12 cellular contexts compared by ENCODE assay signal in the genomic region with DNA sequence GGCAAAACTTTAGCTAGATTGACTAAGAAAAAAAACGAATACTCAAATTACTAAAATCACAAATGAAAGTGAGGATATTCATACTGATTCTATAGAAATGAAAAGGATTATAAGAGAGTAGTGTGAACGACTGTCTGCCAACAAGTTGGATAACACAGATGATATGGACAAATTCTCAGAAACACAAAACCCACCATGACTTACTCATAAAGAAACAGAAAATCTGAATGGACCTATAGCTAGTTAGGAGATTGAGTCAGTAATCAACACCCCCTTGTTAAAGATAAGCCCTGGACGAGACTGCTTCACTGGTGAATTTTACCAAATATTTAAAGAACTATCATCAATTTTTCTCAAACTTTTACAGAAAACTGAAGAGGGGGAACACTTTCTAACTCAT.
DNase-seq lines count a peak whose midpoint lies in the region; ATAC-seq lines count a peak whose summit lies in the region.
"Had no signal": no experiment of that assay in that cellular context is flagged by ENCODE, and none has a peak within 500 bp of the region (broad histone marks: within the 10 kb centered on the region; RNA-seq: fewer than 3 reads in every experiment).

No MANE protein-coding gene starts in this region.

- no peak for DNase-seq in activated T-cell treated with anti-CD3 and anti-CD28 coated beads, Interleukin-2, amount 50 U/mL, for 24 hours
- no peak for DNase-seq in activated T-cell treated with anti-CD3 and anti-CD28 coated beads, Interleukin-2, amount 50 U/mL, for 48 hours
- no peak for DNase-seq in stimulated activated naive B cell treated with anti-CD40 and anti-IgM and Interleukin-4, amounts not matched to agents 10 μg/mL and 1 μg/mL and 100 μg/mL, for 72 hours
- DNase-seq in NCI-H1694 treated with DMSO at 0.1 percent for 48 hours (lab: John Stamatoyannopoulos, UW) = no peak
- DNase-seq in C1 segment of cervical spinal cord (lab: John Stamatoyannopoulos, UW) = no peak
- no peak for DNase-seq in mesenteric fat pad (ENCODE audit: low spot score)
- DNase-seq: DMS79, Karpas-422, NCI-H510A had no signal

- H3K4me1 Mint-ChIP-seq in activated T-cell treated with anti-CD3 and anti-CD28 coated beads, Interleukin-2, amount 50 U/mL, for 24 hours (ENCODE audit: low read depth) = peaks cover 11% of the 10 kb centered on the region
- H3K4me1 Mint-ChIP-seq in stimulated activated naive B cell treated with anti-CD40 and anti-IgM and Interleukin-4, amounts not matched to agents 10 μg/mL and 1 μg/mL and 100 μg/mL, for 72 hours = peaks cover 5 to 19% of the 10 kb centered on the region in 2 donors

- H3K9me3 Mint-ChIP-seq in activated T-cell treated with anti-CD3 and anti-CD28 coated beads, Interleukin-2, amount 50 U/mL, for 24 hours = peaks cover 16% of the 10 kb centered on the region
- H3K9me3 Mint-ChIP-seq in stimulated activated naive B cell treated with anti-CD40 and anti-IgM and Interleukin-4, amounts not matched to agents 10 μg/mL and 1 μg/mL and 100 μg/mL, for 72 hours = peaks cover 10 to 12% of the 10 kb centered on the region in 2 donors

- no peak overlapping the region for H3K4me3 Mint-ChIP-seq in activated T-cell treated with anti-CD3 and anti-CD28 coated beads, Interleukin-2, amount 50 U/mL, for 24 hours
- H3K4me3 Mint-ChIP-seq in stimulated activated naive B cell treated with anti-CD40 and anti-IgM and Interleukin-4, amounts not matched to agents 10 μg/mL and 1 μg/mL and 100 μg/mL, for 72 hours = peak overlapping the region in 1 of 2 donors; percentile 15
- H3K4me3 Mint-ChIP-seq: GM23338 had no signal

- H3K36me3 Mint-ChIP-seq in activated T-cell treated with anti-CD3 and anti-CD28 coated beads, Interleukin-2, amount 50 U/mL, for 24 hours (ENCODE audit: low read depth) = no peaks in the 10 kb centered on the region
- H3K36me3 Mint-ChIP-seq in stimulated activated naive B cell treated with anti-CD40 and anti-IgM and Interleukin-4, amounts not matched to agents 10 μg/mL and 1 μg/mL and 100 μg/mL, for 72 hours = peaks cover 18 to 23% of the 10 kb centered on the region in 2 donors

- H3K27me3 Mint-ChIP-seq in activated T-cell treated with anti-CD3 and anti-CD28 coated beads, Interleukin-2, amount 50 U/mL, for 24 hours = no peaks in the 10 kb centered on the region
- H3K27me3 Mint-ChIP-seq in stimulated activated naive B cell treated with anti-CD40 and anti-IgM and Interleukin-4, amounts not matched to agents 10 μg/mL and 1 μg/mL and 100 μg/mL, for 72 hours = no peaks in the 10 kb centered on the region

- peak overlapping the region; percentile 57 for H3K27ac Mint-ChIP-seq in activated T-cell treated with anti-CD3 and anti-CD28 coated beads, Interleukin-2, amount 50 U/mL, for 24 hours
- H3K27ac Mint-ChIP-seq in stimulated activated naive B cell treated with anti-CD40 and anti-IgM and Interleukin-4, amounts not matched to agents 10 μg/mL and 1 μg/mL and 100 μg/mL, for 72 hours = peak overlapping the region; percentile 48
- H3K27ac Mint-ChIP-seq: GM23338 had no signal

- ATAC-seq in GM21737 (IDR thresholded peaks at IDR 0.05; ENCODE audit: unreplicated experiment) (peak; percentile 57), HG03175 (IDR thresholded peaks at IDR 0.05; ENCODE audit: unreplicated experiment) (peak; percentile 73)
- peak; percentile 63 to 72 for ATAC-seq in stimulated activated naive B cell treated with anti-CD40 and anti-IgM and Interleukin-4, amounts not matched to agents 10 μg/mL and 1 μg/mL and 100 μg/mL, for 72 hours (replicated peaks)
- ATAC-seq: GM23338 had no signal
